21 cellular contexts compared by ENCODE assay signal in the genomic region with DNA sequence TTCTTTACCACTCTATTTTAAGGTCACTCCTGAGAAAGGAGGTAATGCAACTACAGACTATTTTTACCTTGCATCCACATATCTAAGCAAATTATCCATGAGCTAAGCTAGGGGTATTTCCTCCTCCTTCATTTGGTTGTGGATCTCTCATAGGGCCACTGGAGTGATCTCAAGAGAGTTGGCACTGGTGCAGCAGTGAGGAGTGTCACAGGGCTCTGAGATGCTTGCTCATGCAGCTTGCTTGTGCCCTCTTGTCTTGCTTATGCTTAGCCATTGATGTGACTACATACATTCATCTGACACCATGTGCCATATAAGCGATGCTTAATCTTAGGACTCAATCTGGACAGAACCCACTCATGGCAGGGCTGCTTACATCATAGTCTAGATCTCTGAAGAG.
"Had no signal": no experiment of that assay in that cellular context is flagged by ENCODE, and none has a peak within 500 bp of the region (broad histone marks: within the 10 kb centered on the region; RNA-seq: fewer than 3 reads in every experiment).

No MANE protein-coding gene starts in this region.

- FAIRE-seq: HTR-8/SVneo had no signal

- DNase-seq: KBM-7, MV-4-11, NCI-H1048, NCI-H1105, NCI-H1417, NCI-H1436 treated with DMSO at 0.1 percent for 48 hours, NCI-H1694, NCI-H187 treated with DMSO at 0.1 percent for 48 hours, NCI-H2081, NCI-H2107, NCI-H2227 treated with DMSO at 0.1 percent for 48 hours, NCI-H524, NCI-H69, NCI-H774, PC-3, SHP77 treated with DMSO at 0.1 percent for 48 hours, SJCRH30 had no signal

- H3K27ac ChIP-seq: SJCRH30 had no signal

- H3K9me3 ChIP-seq: SJCRH30 had no signal

- H3K4me3 ChIP-seq: SJCRH30 had no signal

- H3K36me3 ChIP-seq: SJCRH30 had no signal

- H3K27me3 ChIP-seq: SJCRH30 had no signal

- ATAC-seq: Panc1, PC-3, Right ventricle myocardium inferior, SK-N-SH treated with all-trans-retinoic acid at 6 μM for 48 hours had no signal

- H3K4me1 ChIP-seq: SJCRH30 had no signal
